9 cellular contexts compared by ENCODE assay signal in genomic region chr4:184441461-184442392, GRCh38. TPM values are rescaled to one million over a fixed set of nuclear protein-coding genes. Genes with fewer than 3 reads are reported as not detected.
DNase-seq lines count a peak whose midpoint lies in the region; ATAC-seq, FAIRE-seq and TF ChIP-seq lines count a peak whose summit lies in the region.
"Had no signal": no experiment of that assay in that cellular context is flagged by ENCODE, and none has a peak within 500 bp of the region (broad histone marks: within the 10 kb centered on the region; RNA-seq: fewer than 3 reads in every experiment).

No MANE protein-coding gene starts in this region.

- H3K36me3 Mint-ChIP-seq in activated CD4-positive, alpha-beta T cell treated with anti-CD3 and anti-CD28 coated beads, Interleukin-2, amount 10 ng/mL, durations not matched to agents 7 days and 5 days (ENCODE audit: low read depth): peaks cover 35% of the 10 kb centered on the region
- H3K36me3 Mint-ChIP-seq in stimulated activated naive B cell treated with anti-CD40 and anti-IgM and Interleukin-4, amounts not matched to agents 10 μg/mL and 1 μg/mL and 100 μg/mL, for 72 hours: peaks cover 16 to 52% of the 10 kb centered on the region in 2 donors

- no peak for FAIRE-seq in kidney (lab: Jason Lieb, UNC)

- H3K4me3 ChIP-seq in iPS-20b (ENCODE audit: low read length): peak overlapping the region; percentile 27; the same call in 1 of the 2 replicates
- H3K4me3 ChIP-seq in kidney (ENCODE audit: low read length in 2 of 2): no peak overlapping the region

- peaks cover 21% of the 10 kb centered on the region for H3K4me1 ChIP-seq in iPS-20b (ENCODE audit: insufficient read depth, low read length)
- H3K4me1 ChIP-seq in kidney (ENCODE audit: control insufficient read depth in 1 of 2, insufficient read depth in 1 of 2, low read depth in 1 of 2, low read length in 2 of 2): peaks cover 0 to 34% of the 10 kb centered on the region in 2 donors

- no peaks in the 10 kb centered on the region for H3K27me3 ChIP-seq in iPS-20b (ENCODE audit: insufficient read depth, low read length)

- no peak for ATAC-seq in stimulated activated naive B cell treated with anti-CD40 and anti-IgM and Interleukin-4, amounts not matched to agents 10 μg/mL and 1 μg/mL and 100 μg/mL, for 72 hours (replicated peaks)
- no peak for ATAC-seq in GM21737 (IDR thresholded peaks at IDR 0.05; ENCODE audit: unreplicated experiment)

- no peaks in the 10 kb centered on the region for H3K9me3 Mint-ChIP-seq in activated CD4-positive, alpha-beta T cell treated with anti-CD3 and anti-CD28 coated beads, Interleukin-2, amount 10 ng/mL, durations not matched to agents 7 days and 5 days
- H3K9me3 Mint-ChIP-seq in stimulated activated naive B cell treated with anti-CD40 and anti-IgM and Interleukin-4, amounts not matched to agents 10 μg/mL and 1 μg/mL and 100 μg/mL, for 72 hours: no peaks in the 10 kb centered on the region

- H3K4me1 Mint-ChIP-seq in activated CD4-positive, alpha-beta T cell treated with anti-CD3 and anti-CD28 coated beads, Interleukin-2, amount 10 ng/mL, durations not matched to agents 7 days and 5 days: peaks cover 71% of the 10 kb centered on the region
- peaks cover 71 to 96% of the 10 kb centered on the region in 2 donors for H3K4me1 Mint-ChIP-seq in stimulated activated naive B cell treated with anti-CD40 and anti-IgM and Interleukin-4, amounts not matched to agents 10 μg/mL and 1 μg/mL and 100 μg/mL, for 72 hours

- intact Hi-C loops in kidney (cut with DNase I): no loop called here

- H3K27ac Mint-ChIP-seq in activated CD4-positive, alpha-beta T cell treated with anti-CD3 and anti-CD28 coated beads, Interleukin-2, amount 10 ng/mL, durations not matched to agents 7 days and 5 days: peak overlapping the region; percentile 26
- peak overlapping the region; percentile 73 for H3K27ac Mint-ChIP-seq in stimulated activated naive B cell treated with anti-CD40 and anti-IgM and Interleukin-4, amounts not matched to agents 10 μg/mL and 1 μg/mL and 100 μg/mL, for 72 hours

- no peaks in the 10 kb centered on the region for H3K9me3 ChIP-seq in iPS-20b (ENCODE audit: insufficient read depth, low read depth, low read length)
- H3K9me3 ChIP-seq in kidney (ENCODE audit: control insufficient read depth in 1 of 2, low read length in 2 of 2): no peaks in the 10 kb centered on the region

- H3K36me3 ChIP-seq in iPS-20b (ENCODE audit: insufficient read depth, low read depth, low read length) (no peaks in the 10 kb centered on the region), kidney (ENCODE audit: control insufficient read depth in 1 of 2, insufficient read depth in 2 of 2, low read length in 2 of 2) (no peaks in the 10 kb centered on the region)

- in situ Hi-C loops in GM13976 (cut with MboI; ENCODE audit: low sequenced_read_pairs, unreplicated experiment): no loop called here

- no peaks in the 10 kb centered on the region for H3K27me3 Mint-ChIP-seq in activated CD4-positive, alpha-beta T cell treated with anti-CD3 and anti-CD28 coated beads, Interleukin-2, amount 10 ng/mL, durations not matched to agents 7 days and 5 days
- no peaks in the 10 kb centered on the region for H3K27me3 Mint-ChIP-seq in stimulated activated naive B cell treated with anti-CD40 and anti-IgM and Interleukin-4, amounts not matched to agents 10 μg/mL and 1 μg/mL and 100 μg/mL, for 72 hours

- H3K9ac ChIP-seq in iPS-20b (ENCODE audit: low read depth, low read length) (peak overlapping the region; percentile 53; the same call in 1 of the 2 replicates), kidney (ENCODE audit: low read length in 2 of 2) (no peak overlapping the region)

- CTCF ChIA-PET in activated CD4-positive, alpha-beta T cell treated with anti-CD3 and anti-CD28 coated beads, Interleukin-2, amount 10 ng/mL, durations not matched to agents 7 days and 5 days (lab: Charles Lee): interaction anchor here (0.6 to 2.2 kb wide), 3 partner anchors 11 to 127 kb away, joined by 3 to 9 read pairs (median 4); no protein-coding TSS in a partner anchor

- POLR2A ChIA-PET in activated CD4-positive, alpha-beta T cell treated with anti-CD3 and anti-CD28 coated beads, Interleukin-2, amount 10 ng/mL, durations not matched to agents 7 days and 5 days (lab: Charles Lee): no interaction called here

- DNase-seq in activated CD4-positive, alpha-beta T cell treated with anti-CD3 and anti-CD28 coated beads, Interleukin-2, amount 10 ng/mL, durations not matched to agents 7 days and 5 days: no peak
- DNase-seq in activated CD4-positive, alpha-beta T cell treated with anti-CD3 and anti-CD28 coated beads, Interleukin-2, amount 50 U/mL, for 4 hours: no peak
- DNase-seq in anterior cingulate cortex (lab: John Stamatoyannopoulos, UW) (peak in 40 of 58 donors; percentile 14 to 84 (median 46)), GM13976 (ENCODE audit: low spot score) (no peak), kidney (no peak)
- no peak for DNase-seq in stimulated activated naive B cell treated with anti-CD40 and anti-IgM and Interleukin-4, amounts not matched to agents 10 μg/mL and 1 μg/mL and 100 μg/mL, for 72 hours
- DNase-seq: NCI-H1930 had no signal

- TF ChIP-seq CTCF in GM13976 (IDR thresholded peaks at IDR 0.05; ENCODE audit: borderline replicate concordance, control extremely low read depth, extremely low read depth, insufficient read depth, missing control alignments): no peak
- no peak for TF ChIP-seq CTCF in kidney (IDR thresholded peaks at IDR 0.05; ENCODE audit: borderline replicate concordance, extremely low read depth, insufficient read depth)

- H3K27ac ChIP-seq in iPS-20b (ENCODE audit: low read length) (peak overlapping the region; percentile 79), kidney (ENCODE audit: low read depth in 2 of 2, low read length in 2 of 2) (peak overlapping the region in 1 of 2 donors; percentile 3)

- no peak overlapping the region for H3K4me3 Mint-ChIP-seq in activated CD4-positive, alpha-beta T cell treated with anti-CD3 and anti-CD28 coated beads, Interleukin-2, amount 10 ng/mL, durations not matched to agents 7 days and 5 days
- no peak overlapping the region for H3K4me3 Mint-ChIP-seq in stimulated activated naive B cell treated with anti-CD40 and anti-IgM and Interleukin-4, amounts not matched to agents 10 μg/mL and 1 μg/mL and 100 μg/mL, for 72 hours

RNA-seq across cellular contexts. Expression of gene IRF2, which starts 32.6 kb away (rescaled TPM):
- total RNA-seq in activated CD4-positive, alpha-beta T cell treated with anti-CD3 and anti-CD28 coated beads, Interleukin-2, amount 10 ng/mL, durations not matched to agents 7 days and 5 days: 10 to 100 TPM; 82.1 to 84.3 TPM
- total RNA-seq in kidney: 42.8 TPM
- 16.8 TPM for polyA plus RNA-seq in kidney (ENCODE audit: insufficient read depth, low read depth, low replicate concordance)

Comparison
In these comparisons a context has a peak if more than half of its experiments do, and no peak if none do; other contexts are left out.
1. DNase-seq: peak in anterior cingulate cortex (40 of 58); none in activated CD4-positive, alpha-beta T cell treated with anti-CD3 and anti-CD28 coated beads, Interleukin-2, amount 10 ng/mL, durations not matched to agents 7 days and 5 days (single experiment), activated CD4-positive, alpha-beta T cell treated with anti-CD3 and anti-CD28 coated beads, Interleukin-2, amount 50 U/mL, for 4 hours (0 of 2), stimulated activated naive B cell treated with anti-CD40 and anti-IgM and Interleukin-4, amounts not matched to agents 10 μg/mL and 1 μg/mL and 100 μg/mL, for 72 hours (single experiment), GM13976 (single experiment) and kidney (single experiment).